Comparison of ENCODE assay signal across 10 cellular contexts in genomic region chr3:52023860-52024764, GRCh38. TPM values are rescaled to one million over a fixed set of nuclear protein-coding genes. Genes with fewer than 3 reads are reported as not detected.
DNase-seq lines count a peak whose midpoint lies in the region; ATAC-seq, FAIRE-seq and TF ChIP-seq lines count a peak whose summit lies in the region.
"Had no signal": no experiment of that assay in that cellular context is flagged by ENCODE, and none has a peak within 500 bp of the region (broad histone marks: within the 10 kb centered on the region; RNA-seq: fewer than 3 reads in every experiment).

No MANE protein-coding gene starts in this region.

- H2AFZ ChIP-seq in Karpas-422 (ENCODE audit: low read length), result no peak overlapping the region

- intact Hi-C loops in kidney (cut with DNase I), result no loop called here

- DNase-seq in GM12865 (ENCODE audit: low read depth) (peak; percentile 83), Karpas-422 (peak; percentile 88), kidney (no peak), T-helper 1 cell (no peak), GOT3 (lab: John Stamatoyannopoulos, UW) (no peak), HK-2 (ENCODE audit: unreplicated experiment) (no peak)
- no peak for DNase-seq in activated T-cell treated with anti-CD3 and anti-CD28 coated beads, Interleukin-2, amount 50 U/mL, for 72 hours
- DNase-seq: activated CD4-positive, alpha-beta T cell treated with anti-CD3 and anti-CD28 coated beads for 36 hours; amygdala had no signal

- no peak overlapping the region for H3K4me3 Mint-ChIP-seq in activated T-cell treated with anti-CD3 and anti-CD28 coated beads, Interleukin-2, amount 50 U/mL, for 72 hours
- H3K4me3 Mint-ChIP-seq: activated CD4-positive, alpha-beta T cell treated with anti-CD3 and anti-CD28 coated beads for 36 hours had no signal

- H3K4me1 ChIP-seq in Karpas-422 (ENCODE audit: low read length) (peaks cover 42% of the 10 kb centered on the region), kidney (ENCODE audit: control insufficient read depth in 1 of 2, insufficient read depth in 1 of 2, low read depth in 1 of 2, low read length in 2 of 2) (peaks cover 13 to 34% of the 10 kb centered on the region in 2 donors)

- H3K9me2 ChIP-seq in Karpas-422 (replicated peaks; ENCODE audit: insufficient read depth, low read length), result no peaks in the 10 kb centered on the region

- no peaks in the 10 kb centered on the region for H3K9me3 Mint-ChIP-seq in activated T-cell treated with anti-CD3 and anti-CD28 coated beads, Interleukin-2, amount 50 U/mL, for 72 hours

- no peak overlapping the region; the same call in 1 of the 2 replicates for H3K27ac ChIP-seq in Karpas-422 (ENCODE audit: low read length)
- H3K27ac ChIP-seq in kidney (ENCODE audit: low read depth in 2 of 2, low read length in 2 of 2), result peak overlapping the region; percentile 6 to 18

- no peaks in the 10 kb centered on the region for H3K9me3 ChIP-seq in Karpas-422 (ENCODE audit: low read length)
- no peaks in the 10 kb centered on the region for H3K9me3 ChIP-seq in kidney (ENCODE audit: control insufficient read depth in 1 of 2, low read length in 2 of 2)

- peak overlapping the region; percentile 49 for H3K9ac ChIP-seq in Karpas-422 (ENCODE audit: low read length)
- H3K9ac ChIP-seq in kidney (ENCODE audit: low read length in 2 of 2), result peak overlapping the region in 1 of 2 donors; percentile 46

- H3K36me3 ChIP-seq in Karpas-422 (ENCODE audit: insufficient read depth, low read length) (no peaks in the 10 kb centered on the region), kidney (ENCODE audit: control insufficient read depth in 1 of 2, insufficient read depth in 2 of 2, low read length in 2 of 2) (no peaks in the 10 kb centered on the region)

- no peaks in the 10 kb centered on the region for H3K27me3 Mint-ChIP-seq in activated T-cell treated with anti-CD3 and anti-CD28 coated beads, Interleukin-2, amount 50 U/mL, for 72 hours (ENCODE audit: low read depth)
- H3K27me3 Mint-ChIP-seq: activated CD4-positive, alpha-beta T cell treated with anti-CD3 and anti-CD28 coated beads for 36 hours had no signal

- H3K27me3 ChIP-seq in Karpas-422 (ENCODE audit: low read length), result no peaks in the 10 kb centered on the region

- no peak overlapping the region for H3K27ac Mint-ChIP-seq in activated T-cell treated with anti-CD3 and anti-CD28 coated beads, Interleukin-2, amount 50 U/mL, for 72 hours
- H3K27ac Mint-ChIP-seq: activated CD4-positive, alpha-beta T cell treated with anti-CD3 and anti-CD28 coated beads for 36 hours had no signal

- H3K4me2 ChIP-seq in Karpas-422 (ENCODE audit: low read depth, low read length, poor library complexity, severe bottlenecking), result peak overlapping the region; percentile 65

- no peaks in the 10 kb centered on the region for H3K4me1 Mint-ChIP-seq in activated T-cell treated with anti-CD3 and anti-CD28 coated beads, Interleukin-2, amount 50 U/mL, for 72 hours (ENCODE audit: low read depth)
- H3K4me1 Mint-ChIP-seq: activated CD4-positive, alpha-beta T cell treated with anti-CD3 and anti-CD28 coated beads for 36 hours had no signal

- peak; percentile 72 for ATAC-seq in GM21367 (IDR thresholded peaks at IDR 0.05; ENCODE audit: unreplicated experiment)
- no peak for ATAC-seq in activated T-cell treated with anti-CD3 and anti-CD28 coated beads, Interleukin-2, amount 50 U/mL, for 72 hours (replicated peaks in 1 of 2)
- ATAC-seq: activated CD4-positive, alpha-beta T cell treated with anti-CD3 and anti-CD28 coated beads for 36 hours had no signal

- H3K79me2 ChIP-seq in Karpas-422 (ENCODE audit: low read length), result no peaks in the 10 kb centered on the region

- no peaks in the 10 kb centered on the region for H4K20me1 ChIP-seq in Karpas-422 (ENCODE audit: insufficient read depth, low read depth, low read length)

- H3K4me3 ChIP-seq in GM12865 (ENCODE audit: low read depth, low read length) (no peak overlapping the region), Karpas-422 (ENCODE audit: low read length) (peak overlapping the region; percentile 53), kidney (ENCODE audit: low read length in 2 of 2) (no peak overlapping the region)

- no peak for TF ChIP-seq CTCF in GM12865 (IDR thresholded peaks at IDR 0.05; ENCODE audit: insufficient read depth, low read depth, low read length, missing control alignments)
- TF ChIP-seq CTCF in kidney (IDR thresholded peaks at IDR 0.05; ENCODE audit: borderline replicate concordance, extremely low read depth, insufficient read depth), result no peak

- FAIRE-seq in kidney (lab: Jason Lieb, UNC), result no peak

- H3K36me3 Mint-ChIP-seq in activated T-cell treated with anti-CD3 and anti-CD28 coated beads, Interleukin-2, amount 50 U/mL, for 72 hours (ENCODE audit: insufficient read depth in 2 of 2), result no peaks in the 10 kb centered on the region

RNA-seq across cellular contexts. Expression of gene RPL29, which starts 28.4 kb away (rescaled TPM):
- 2,656 and 3,245 TPM in 2 replicates for total RNA-seq in Karpas-422 (2014; rRNA removed; shearing (Covaris generic); ENCODE audit: low replicate concordance)
- total RNA-seq in kidney, result 785 TPM
- polyA plus RNA-seq in kidney (ENCODE audit: insufficient read depth, low read depth, low replicate concordance), result 1,416 TPM
- total RNA-seq in activated T-cell treated with anti-CD3 and anti-CD28 coated beads, Interleukin-2, amount 50 U/mL, for 72 hours, result 1,000 to 10,000 TPM; 1,676 to 1,838 TPM

RNA-seq across cellular contexts. Expression of gene DUSP7, which starts 32.3 kb away (rescaled TPM):
- total RNA-seq in Karpas-422 (2014; rRNA removed; shearing (Covaris generic); ENCODE audit: low replicate concordance), result 11.1 and 21.2 TPM in 2 replicates
- total RNA-seq in kidney, result 19.8 TPM
- 10.1 TPM for polyA plus RNA-seq in kidney (ENCODE audit: insufficient read depth, low read depth, low replicate concordance)
- total RNA-seq in activated T-cell treated with anti-CD3 and anti-CD28 coated beads, Interleukin-2, amount 50 U/mL, for 72 hours, result 10 to 100 TPM; 12.8 to 15.7 TPM

RNA-seq across cellular contexts. Expression of gene ACY1, which starts 40.8 kb away (rescaled TPM):
- 71.0 and 97.0 TPM in 2 replicates for total RNA-seq in Karpas-422 (2014; rRNA removed; shearing (Covaris generic); ENCODE audit: low replicate concordance)
- total RNA-seq in kidney, result 68.1 TPM
- 856 TPM for polyA plus RNA-seq in kidney (ENCODE audit: insufficient read depth, low read depth, low replicate concordance)
- total RNA-seq in activated T-cell treated with anti-CD3 and anti-CD28 coated beads, Interleukin-2, amount 50 U/mL, for 72 hours, result 10 to 100 TPM; 30.2 to 42.4 TPM

RNA-seq across cellular contexts. Expression of gene ABHD14A, which starts 49.2 kb away (rescaled TPM):
- total RNA-seq in Karpas-422 (2014; rRNA removed; shearing (Covaris generic); ENCODE audit: low replicate concordance), result 36.9 and 58.2 TPM in 2 replicates
- 20.7 TPM for total RNA-seq in kidney
- 50.5 TPM for polyA plus RNA-seq in kidney (ENCODE audit: insufficient read depth, low read depth, low replicate concordance)
- 1 to 10 TPM; 6.6 to 8.9 TPM for total RNA-seq in activated T-cell treated with anti-CD3 and anti-CD28 coated beads, Interleukin-2, amount 50 U/mL, for 72 hours

RNA-seq across cellular contexts. Expression of gene ABHD14B, which starts 50.3 kb away (rescaled TPM):
- 104 and 118 TPM in 2 replicates for total RNA-seq in Karpas-422 (2014; rRNA removed; shearing (Covaris generic); ENCODE audit: low replicate concordance)
- 73.5 TPM for total RNA-seq in kidney
- polyA plus RNA-seq in kidney (ENCODE audit: insufficient read depth, low read depth, low replicate concordance), result 207 TPM
- total RNA-seq in activated T-cell treated with anti-CD3 and anti-CD28 coated beads, Interleukin-2, amount 50 U/mL, for 72 hours, result 10 to 100 TPM; 52.5 to 54.6 TPM

Comparison
In these comparisons a context has a peak if more than half of its experiments do, and no peak if none do; other contexts are left out.
1. DNase-seq: peak in GM12865 (single experiment) and Karpas-422 (single experiment); none in kidney (single experiment), T-helper 1 cell (0 of 5), GOT3 (single experiment), HK-2 (single experiment) and activated T-cell treated with anti-CD3 and anti-CD28 coated beads, Interleukin-2, amount 50 U/mL, for 72 hours (0 of 2).